Comparison of ENCODE assay signal across 14 cellular contexts in the genomic region with DNA sequence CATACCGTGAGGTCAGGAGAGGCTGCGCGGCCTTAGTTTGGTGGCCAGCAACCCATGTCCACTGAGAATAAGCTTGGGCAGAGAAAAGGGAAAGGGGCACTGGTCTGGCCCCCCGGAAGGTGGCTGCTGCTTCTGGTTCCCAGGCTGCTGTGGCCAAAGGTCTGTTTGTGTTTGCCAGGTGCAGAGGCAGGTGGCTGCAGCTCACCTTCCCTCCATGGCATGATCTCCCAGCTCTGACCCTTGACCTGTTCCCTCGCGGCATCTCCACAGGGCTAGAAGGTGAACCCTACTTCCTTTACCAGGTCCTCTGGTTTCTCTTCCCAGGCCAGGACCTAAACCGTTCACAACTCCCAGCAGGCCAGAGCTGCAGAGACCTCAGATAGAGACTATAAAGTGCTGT. TPM values are rescaled to one million over a fixed set of nuclear protein-coding genes. Genes with fewer than 3 reads are reported as not detected.
DNase-seq lines count a peak whose midpoint lies in the region; ATAC-seq, FAIRE-seq and TF ChIP-seq lines count a peak whose summit lies in the region.
"Had no signal": no experiment of that assay in that cellular context is flagged by ENCODE, and none has a peak within 500 bp of the region (broad histone marks: within the 10 kb centered on the region; RNA-seq: fewer than 3 reads in every experiment).

No MANE protein-coding gene starts in this region.

- TF ChIP-seq CTCF in left lung (IDR thresholded peaks at IDR 0.05), result no peak

- no peak for FAIRE-seq in RCC 7860 (lab: Jason Lieb, UNC)
- FAIRE-seq: bronchial epithelial cell had no signal

- DNase-seq in activated naive CD4-positive, alpha-beta T cell treated with anti-CD3 and anti-CD28 coated beads, Interleukin-2, amount 10 ng/mL, durations not matched to agents 7 days and 5 days, result no peak
- no peak for DNase-seq in activated naive CD4-positive, alpha-beta T cell (lab: John Stamatoyannopoulos, UW)
- DNase-seq in T-helper 17 cell (no peak), left lung (no peak), substantia nigra (lab: John Stamatoyannopoulos, UW) (no peak), RCC 7860 (ENCODE audit: low spot score) (no peak)
- DNase-seq: activated CD8-positive, alpha-beta memory T cell treated with anti-CD3 and anti-CD28 coated beads, Interleukin-2, amount 50 U/mL, for 48 hours; KG1; nephron progenitor cell; PC-3 had no signal

- peaks cover 41% of the 10 kb centered on the region for H3K4me1 Mint-ChIP-seq in activated naive CD4-positive, alpha-beta T cell treated with anti-CD3 and anti-CD28 coated beads, Interleukin-2, amount 10 ng/mL, durations not matched to agents 7 days and 5 days
- H3K4me1 Mint-ChIP-seq in T-helper 17 cell, result peaks cover 18% of the 10 kb centered on the region

- peaks cover 0 to 8% of the 10 kb centered on the region in 2 donors for H3K36me3 ChIP-seq in left lung

- H3K9me3 ChIP-seq in T-helper 17 cell (ENCODE audit: control insufficient read depth, low read length, poor library complexity, severe bottlenecking), result no peaks in the 10 kb centered on the region
- no peaks in the 10 kb centered on the region for H3K9me3 ChIP-seq in left lung
- H3K9me3 ChIP-seq: esophagus muscularis mucosa had no signal

- H3K4me3 Mint-ChIP-seq in activated naive CD4-positive, alpha-beta T cell treated with anti-CD3 and anti-CD28 coated beads, Interleukin-2, amount 10 ng/mL, durations not matched to agents 7 days and 5 days, result peak overlapping the region; percentile 28
- peak overlapping the region; percentile 88 for H3K4me3 Mint-ChIP-seq in T-helper 17 cell
- H3K4me3 Mint-ChIP-seq: nephron progenitor cell had no signal

- peak overlapping the region; percentile 37 for H3K27ac Mint-ChIP-seq in activated naive CD4-positive, alpha-beta T cell treated with anti-CD3 and anti-CD28 coated beads, Interleukin-2, amount 10 ng/mL, durations not matched to agents 7 days and 5 days
- peak overlapping the region; percentile 60 for H3K27ac Mint-ChIP-seq in T-helper 17 cell
- H3K27ac Mint-ChIP-seq: nephron progenitor cell had no signal

- CTCF ChIA-PET in activated naive CD4-positive, alpha-beta T cell treated with anti-CD3 and anti-CD28 coated beads, Interleukin-2, amount 10 ng/mL, durations not matched to agents 7 days and 5 days (lab: Charles Lee), result interaction anchor here (0.6 to 7.1 kb wide), 10 partner anchors 13 to 277 kb away, joined by 3 to 83 read pairs (median 6); a partner anchor contains a TSS

- intact Hi-C loops in left lung (cut with DNase I), result loop anchor here in 1 of 2 donors (5.0 kb wide), 1 partner anchor 114 kb away; no protein-coding TSS in a partner anchor

- no peak for ATAC-seq in T-helper 17 cell
- ATAC-seq in left lung, result no peak
- ATAC-seq in HG03378 (IDR thresholded peaks at IDR 0.05; ENCODE audit: unreplicated experiment), result no peak
- no peak for ATAC-seq in GM18867 (IDR thresholded peaks at IDR 0.05; ENCODE audit: unreplicated experiment)
- ATAC-seq: PC-3 had no signal

- H3K27ac ChIP-seq in left lung (peak overlapping the region; percentile 89 to 90), substantia nigra (ENCODE audit: low read depth, low read length, poor library complexity, severe bottlenecking) (peak overlapping the region; percentile 77)

- no peaks in the 10 kb centered on the region for H3K9me3 Mint-ChIP-seq in activated naive CD4-positive, alpha-beta T cell treated with anti-CD3 and anti-CD28 coated beads, Interleukin-2, amount 10 ng/mL, durations not matched to agents 7 days and 5 days
- H3K9me3 Mint-ChIP-seq: nephron progenitor cell had no signal

- no peaks in the 10 kb centered on the region for H3K27me3 ChIP-seq in left lung
- H3K27me3 ChIP-seq: esophagus muscularis mucosa had no signal

- H3K4me3 ChIP-seq in left lung, result no peak overlapping the region

- H3K36me3 Mint-ChIP-seq in activated naive CD4-positive, alpha-beta T cell treated with anti-CD3 and anti-CD28 coated beads, Interleukin-2, amount 10 ng/mL, durations not matched to agents 7 days and 5 days, result peaks cover 12% of the 10 kb centered on the region
- H3K36me3 Mint-ChIP-seq in T-helper 17 cell (ENCODE audit: low read depth), result no peaks in the 10 kb centered on the region

- peaks cover 29 to 80% of the 10 kb centered on the region in 2 donors for H3K4me1 ChIP-seq in left lung

- peaks cover 3% of the 10 kb centered on the region for H3K27me3 Mint-ChIP-seq in activated naive CD4-positive, alpha-beta T cell treated with anti-CD3 and anti-CD28 coated beads, Interleukin-2, amount 10 ng/mL, durations not matched to agents 7 days and 5 days
- H3K27me3 Mint-ChIP-seq in T-helper 17 cell, result no peaks in the 10 kb centered on the region

RNA-seq across cellular contexts. Expression of a gene that starts 13.8 kb away (rescaled TPM):
- total RNA-seq in T-helper 17 cell, result 10 to 100 TPM; 13.6 to 18.4 TPM
- 10 to 100 TPM; 26.3 to 29.0 TPM for total RNA-seq in left lung

RNA-seq across cellular contexts. Expression of a gene that starts 21.0 kb away (rescaled TPM):
- total RNA-seq in T-helper 17 cell, result not detected
- total RNA-seq in left lung, result 10 to 100 TPM; 10.4 to 18.1 TPM
- total RNA-seq: bronchial epithelial cell had no signal

RNA-seq across cellular contexts. Expression of a gene that starts 34.1 kb away (rescaled TPM):
- total RNA-seq in T-helper 17 cell (under 1 TPM in 1 of 2 donors, not detected in 1; 0.18 TPM), left lung (1 to 10 TPM in 1 of 2 donors, under 1 TPM in 1; 0.55 to 1.5 TPM)
- total RNA-seq: esophagus muscularis mucosa had no signal

RNA-seq across cellular contexts. Expression of a gene that starts 45.2 kb away (rescaled TPM):
- total RNA-seq in T-helper 17 cell, result under 1 TPM; 0.35 to 0.70 TPM
- total RNA-seq in left lung, result 1 to 10 TPM; 3.5 to 5.8 TPM

Comparison
In these comparisons a context has a peak if more than half of its experiments do, and no peak if none do; other contexts are left out.
1. RNA of a gene that starts 21.0 kb away (total RNA-seq): 10.4 to 18.1 TPM in left lung; not detected in T-helper 17 cell; every median in the first group is over 4 times any median in the second.